ENCODE assay signal across 25 cellular contexts in genomic region chr2:148979164-148979918, GRCh38. TPM values are rescaled to one million over a fixed set of nuclear protein-coding genes. Genes with fewer than 3 reads are reported as not detected.
"Had no signal": no experiment of that assay in that cellular context is flagged by ENCODE, and none has a peak within 500 bp of the region (broad histone marks: within the 10 kb centered on the region; RNA-seq: fewer than 3 reads in every experiment).

No MANE protein-coding gene starts in this region.

- DNase-seq: activated CD4-positive, alpha-beta T cell treated with anti-CD3 and anti-CD28 coated beads for 1 hour; activated CD4-positive, alpha-beta T cell treated with anti-CD3 and anti-CD28 coated beads, Interleukin-2, amount 50 U/mL, for 1 hour; activated CD8-positive, alpha-beta T cell treated with anti-CD3 and anti-CD28 coated beads, Interleukin-2, amount 10 ng/mL, durations not matched to agents 7 days and 5 days; activated naive CD4-positive, alpha-beta T cell treated with anti-CD3 and anti-CD28 coated beads for 36 hours; activated naive CD8-positive, alpha-beta T cell treated with anti-CD3 and anti-CD28 coated beads, Interleukin-2, amount 10 ng/mL, durations not matched to agents 7 days and 5 days; activated T-cell treated with anti-CD3 and anti-CD28 coated beads, Interleukin-2, amount 50 U/mL, for 24 hours; amniotic stem cell; cortex of kidney; effector CD4-positive, alpha-beta T cell; foreskin keratinocyte; hypothalamus; lower lobe of right lung; mesendoderm; mucosa of descending colon; nephron progenitor cell; retina; stimulated activated CD4-positive, alpha-beta T cell treated with anti-CD3 and anti-CD28 coated beads, Interleukin-12 subunit alpha, Interleukin-12 subunit beta, amount 100 ng/mL, for 4 hours; substantia nigra; T-cell; tibial artery; WERI-Rb-1 had no signal

- H3K9me3 Mint-ChIP-seq: activated naive CD4-positive, alpha-beta T cell treated with anti-CD3 and anti-CD28 coated beads for 36 hours; activated naive CD8-positive, alpha-beta T cell treated with anti-CD3 and anti-CD28 coated beads, Interleukin-2, amount 10 ng/mL, durations not matched to agents 7 days and 5 days; activated T-cell treated with anti-CD3 and anti-CD28 coated beads, Interleukin-2, amount 50 U/mL, for 24 hours; activated T-helper 2 cell treated with anti-CD3 and anti-CD28 coated beads, Interferon-gamma antibody, Interleukin-2, Interleukin-4, amounts not matched to agents 10 μg/mL and 5 μg/mL and 100 μg/mL, durations not matched to agents 14 hours and 24 hours and 36 hours; nephron progenitor cell; stimulated activated naive CD8-positive, alpha-beta T cell treated with anti-CD3 and anti-CD28 coated beads, Interleukin-15, Interleukin-2, amounts not matched to agents 100 ng/mL and 50 ng/mL, for 24 hours; T-cell had no signal

- H3K4me3 Mint-ChIP-seq: activated CD8-positive, alpha-beta T cell treated with anti-CD3 and anti-CD28 coated beads, Interleukin-2, amount 10 ng/mL, durations not matched to agents 7 days and 5 days; activated naive CD4-positive, alpha-beta T cell treated with anti-CD3 and anti-CD28 coated beads for 36 hours; activated naive CD8-positive, alpha-beta T cell treated with anti-CD3 and anti-CD28 coated beads, Interleukin-2, amount 10 ng/mL, durations not matched to agents 7 days and 5 days; activated T-cell treated with anti-CD3 and anti-CD28 coated beads, Interleukin-2, amount 50 U/mL, for 24 hours; nephron progenitor cell; stimulated activated naive CD8-positive, alpha-beta T cell treated with anti-CD3 and anti-CD28 coated beads, Interleukin-15, Interleukin-2, amounts not matched to agents 100 ng/mL and 50 ng/mL, for 24 hours; T-cell had no signal

- H3K27me3 Mint-ChIP-seq: activated naive CD8-positive, alpha-beta T cell treated with anti-CD3 and anti-CD28 coated beads, Interleukin-2, amount 10 ng/mL, durations not matched to agents 7 days and 5 days; activated T-cell treated with anti-CD3 and anti-CD28 coated beads, Interleukin-2, amount 50 U/mL, for 24 hours; progenitor cell of endocrine pancreas; stimulated activated naive CD8-positive, alpha-beta T cell treated with anti-CD3 and anti-CD28 coated beads, Interleukin-15, Interleukin-2, amounts not matched to agents 100 ng/mL and 50 ng/mL, for 24 hours; T-cell had no signal

- H3K27ac Mint-ChIP-seq: activated CD8-positive, alpha-beta T cell treated with anti-CD3 and anti-CD28 coated beads, Interleukin-2, amount 10 ng/mL, durations not matched to agents 7 days and 5 days; activated naive CD4-positive, alpha-beta T cell treated with anti-CD3 and anti-CD28 coated beads for 36 hours; activated naive CD8-positive, alpha-beta T cell treated with anti-CD3 and anti-CD28 coated beads, Interleukin-2, amount 10 ng/mL, durations not matched to agents 7 days and 5 days; activated T-cell treated with anti-CD3 and anti-CD28 coated beads, Interleukin-2, amount 50 U/mL, for 24 hours; activated T-helper 2 cell treated with anti-CD3 and anti-CD28 coated beads, Interferon-gamma antibody, Interleukin-2, Interleukin-4, amounts not matched to agents 10 μg/mL and 5 μg/mL and 100 μg/mL, durations not matched to agents 14 hours and 24 hours and 36 hours; nephron progenitor cell; progenitor cell of endocrine pancreas; stimulated activated naive CD8-positive, alpha-beta T cell treated with anti-CD3 and anti-CD28 coated beads, Interleukin-15, Interleukin-2, amounts not matched to agents 100 ng/mL and 50 ng/mL, for 24 hours; T-cell had no signal

- H3K36me3 ChIP-seq: lower lobe of right lung, tibial artery, WERI-Rb-1 had no signal

- ATAC-seq: activated CD8-positive, alpha-beta T cell treated with anti-CD3 and anti-CD28 coated beads, Interleukin-2, amount 10 ng/mL, durations not matched to agents 7 days and 5 days; foreskin keratinocyte; lower lobe of right lung; mucosa of descending colon; T-cell had no signal

- H3K4me3 ChIP-seq: lower lobe of right lung, mucosa of descending colon, tibial artery had no signal

- H3K9me3 ChIP-seq: lower lobe of right lung, mucosa of descending colon, tibial artery had no signal

- FAIRE-seq: TTC549 had no signal

- H3K27ac ChIP-seq: foreskin keratinocyte, lower lobe of right lung, tibial artery, WERI-Rb-1 had no signal

- H3K4me1 ChIP-seq: foreskin keratinocyte had no signal

- H3K27me3 ChIP-seq: tibial artery had no signal

RNA-seq across cellular contexts. Expression of gene LYPD6B, which starts 59.2 kb away (rescaled TPM):
- total RNA-seq: activated CD8-positive, alpha-beta T cell treated with anti-CD3 and anti-CD28 coated beads, Interleukin-2, amount 10 ng/mL, durations not matched to agents 7 days and 5 days; activated naive CD4-positive, alpha-beta T cell treated with anti-CD3 and anti-CD28 coated beads for 36 hours; activated naive CD8-positive, alpha-beta T cell treated with anti-CD3 and anti-CD28 coated beads, Interleukin-2, amount 10 ng/mL, durations not matched to agents 7 days and 5 days; activated T-helper 2 cell treated with anti-CD3 and anti-CD28 coated beads, Interferon-gamma antibody, Interleukin-2, Interleukin-4, amounts not matched to agents 10 μg/mL and 5 μg/mL and 100 μg/mL, durations not matched to agents 14 hours and 24 hours and 36 hours; T-cell had no signal
